In the genomic region with DNA sequence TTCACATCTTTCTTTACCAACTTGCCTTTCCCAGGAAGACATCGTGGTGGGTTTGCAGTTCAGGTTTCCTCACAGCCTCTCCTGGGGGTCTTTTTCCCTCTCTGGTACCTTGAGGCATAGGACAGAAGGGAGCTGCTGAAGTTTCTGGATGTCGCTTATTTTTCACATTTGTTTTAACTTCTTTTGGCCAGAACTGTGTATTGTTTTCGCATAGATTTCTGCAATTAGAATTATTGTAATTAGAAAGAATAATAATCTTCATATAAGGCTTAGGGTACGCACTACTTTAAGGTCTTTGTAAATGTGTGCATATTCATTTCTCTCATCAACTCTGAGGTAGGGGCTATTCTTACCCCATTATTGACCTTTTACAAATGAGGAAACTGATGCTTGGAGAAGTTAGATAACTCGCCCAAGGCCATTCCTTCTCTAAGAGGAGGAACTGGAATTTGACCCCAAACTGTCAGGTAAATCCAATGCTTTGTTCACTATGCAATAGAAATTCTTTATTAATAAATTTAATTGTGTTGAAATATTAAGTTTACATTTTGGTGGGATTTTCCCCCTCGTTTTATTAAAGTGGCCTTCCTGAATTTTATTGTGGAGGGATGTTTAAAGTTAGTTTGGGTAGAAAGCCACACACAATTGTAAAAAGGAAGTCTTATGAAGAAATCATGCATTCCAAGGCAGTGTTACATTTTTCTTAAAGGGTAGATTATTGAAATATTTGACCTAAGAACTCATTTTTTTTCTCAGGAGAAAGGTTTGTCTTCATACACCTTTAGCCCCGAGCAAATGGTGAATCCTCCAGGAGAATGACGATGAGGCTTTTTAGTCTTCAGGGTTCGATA, we compare ENCODE assay signal across 8 cellular contexts. TPM values are rescaled to one million over a fixed set of nuclear protein-coding genes. Genes with fewer than 3 reads are reported as not detected.
A peak's percentile ranks its signal among the peaks of the same experiment; 100 is the strongest.
DNase-seq lines count a peak whose midpoint lies in the region; ATAC-seq, FAIRE-seq and TF ChIP-seq lines count a peak whose summit lies in the region.

No MANE protein-coding gene starts in this region.

- H3K4me1 Mint-ChIP-seq in GM23338 (peaks cover 60% of the 10 kb centered on the region), T-cell (peaks cover 42 to 46% (median 44%) of the 10 kb centered on the region in 3 donors)

- H3K27me3 Mint-ChIP-seq in GM23338 (ENCODE audit: insufficient read depth, low read depth, poor library complexity) (peaks cover 2% of the 10 kb centered on the region), T-cell (no peaks in the 10 kb centered on the region)

- H3K36me3 ChIP-seq in GM23338 (ENCODE audit: insufficient read depth): no peaks in the 10 kb centered on the region; the same call in 1 of the 2 replicates
- H3K36me3 ChIP-seq in small intestine (ENCODE audit: control insufficient read depth in 2 of 2, insufficient read depth in 2 of 2, low read length in 2 of 2): no peaks in the 10 kb centered on the region

- H3F3A ChIP-seq in GM23338 (replicated peaks; ENCODE audit: low read depth): peaks cover 7% of the 10 kb centered on the region; the same call in 1 of the 2 replicates

- H3K27ac Mint-ChIP-seq in GM23338: peak overlapping the region; percentile 73
- peak overlapping the region; percentile 90 to 92 for H3K27ac Mint-ChIP-seq in T-cell

- peak overlapping the region; percentile 84 for H3K4me3 Mint-ChIP-seq in GM23338
- peak overlapping the region; percentile 85 to 90 (median 86) for H3K4me3 Mint-ChIP-seq in T-cell

- no peak overlapping the region for H2AFZ ChIP-seq in GM23338

- POLR2A ChIA-PET in T-cell (lab: Charles Lee): interaction anchor here (0.6 to 1.1 kb wide), 5 partner anchors 7 to 136 kb away, joined by 3 to 6 read pairs (median 3); partner anchors contain the start of gene SLC38A1 (in 1 of the 2)

- H3K4me3 ChIP-seq in GM23338 (peak overlapping the region; percentile 72), foreskin fibroblast (ENCODE audit: low read depth in 1 of 2, low read length in 2 of 2) (peak overlapping the region; percentile 56 to 70), small intestine (ENCODE audit: low read depth in 1 of 2, low read length in 2 of 2) (peak overlapping the region in 1 of 2 donors; percentile 74)

- no peaks in the 10 kb centered on the region for H4K20me1 ChIP-seq in GM23338 (replicated peaks; ENCODE audit: insufficient read depth)

- no peak for FAIRE-seq in small intestine (lab: Jason Lieb, UNC)

- peaks cover 57% of the 10 kb centered on the region for H3K4me1 ChIP-seq in GM23338 (ENCODE audit: insufficient read depth)
- peaks cover 0 to 10% of the 10 kb centered on the region in 2 donors for H3K4me1 ChIP-seq in small intestine (ENCODE audit: control insufficient read depth in 2 of 2, insufficient read depth in 1 of 2, low read depth in 1 of 2, low read length in 1 of 2)

- CTCF ChIA-PET in T-cell (lab: Charles Lee): interaction anchor here in 1 of 2 donors (0.7 to 1.2 kb wide), 2 partner anchors 13 to 14 kb away, joined by 3 read pairs; no protein-coding TSS in a partner anchor

- peaks cover 7% of the 10 kb centered on the region; the same call in 2 of the 3 replicates for H3K9me3 Mint-ChIP-seq in GM23338
- H3K9me3 Mint-ChIP-seq in T-cell: no peaks in the 10 kb centered on the region

- peaks cover 4% of the 10 kb centered on the region for H3K9me2 ChIP-seq in GM23338 (ENCODE audit: insufficient read depth)

- DNase-seq in GM23338 (ENCODE audit: low spot score) (no peak), T-cell (no peak), foreskin fibroblast (no peak), small intestine (peak; percentile 60), KG1 (lab: John Stamatoyannopoulos, UW) (no peak)

- ATAC-seq in GM23338 (no peak), T-cell (replicated peaks in 1 of 4) (no peak), HG02938 (IDR thresholded peaks at IDR 0.05; ENCODE audit: unreplicated experiment) (no peak), GM19463 (IDR thresholded peaks at IDR 0.05; ENCODE audit: unreplicated experiment) (no peak), GM18505 (IDR thresholded peaks at IDR 0.05; ENCODE audit: unreplicated experiment) (no peak)

- peak overlapping the region; percentile 90 for H3K4me2 ChIP-seq in GM23338

- H3K27ac ChIP-seq in GM23338 (ENCODE audit: low read depth) (peak overlapping the region; percentile 93), small intestine (ENCODE audit: low read depth in 1 of 2, low read length in 1 of 2) (peak overlapping the region; percentile 98 to 99)

- TF ChIP-seq CTCF in GM23338 (conservative IDR thresholded peaks at IDR 0.05; ENCODE audit: low read depth in 2 of 2) (no peak), foreskin fibroblast (IDR thresholded peaks at IDR 0.05; ENCODE audit: low read depth, low read length) (no peak)

- no peak for TF ChIP-seq POLR2A in GM18505 (IDR thresholded peaks at IDR 0.05; ENCODE audit: borderline replicate concordance, extremely low read depth, insufficient read depth, insufficient read length)

- no peaks in the 10 kb centered on the region for H3K9me3 ChIP-seq in small intestine (ENCODE audit: control insufficient read depth, low read depth)

- peaks cover 20% of the 10 kb centered on the region for H3K79me2 ChIP-seq in GM23338 (replicated peaks; ENCODE audit: insufficient read depth)

- 61 to 68% (median 67%) methylated on average over 9 of the region's 9 CpGs for WGBS in small intestine, 3 donors

- no peaks in the 10 kb centered on the region for H3K27me3 ChIP-seq in GM23338 (ENCODE audit: insufficient read depth)
- no peaks in the 10 kb centered on the region for H3K27me3 ChIP-seq in small intestine (ENCODE audit: control insufficient read depth in 2 of 2, insufficient read depth in 2 of 2, low read length in 2 of 2)

- H3K36me3 Mint-ChIP-seq in GM23338 (ENCODE audit: low read depth): peaks cover 27% of the 10 kb centered on the region
- H3K36me3 Mint-ChIP-seq in T-cell: peaks cover 5% of the 10 kb centered on the region

TF ChIP-seq in GM23338, 12 proteins besides CTCF, POLR2A, EP300 and RAD21 (continues in another document):
- TF ChIP-seq, protein P1, sequence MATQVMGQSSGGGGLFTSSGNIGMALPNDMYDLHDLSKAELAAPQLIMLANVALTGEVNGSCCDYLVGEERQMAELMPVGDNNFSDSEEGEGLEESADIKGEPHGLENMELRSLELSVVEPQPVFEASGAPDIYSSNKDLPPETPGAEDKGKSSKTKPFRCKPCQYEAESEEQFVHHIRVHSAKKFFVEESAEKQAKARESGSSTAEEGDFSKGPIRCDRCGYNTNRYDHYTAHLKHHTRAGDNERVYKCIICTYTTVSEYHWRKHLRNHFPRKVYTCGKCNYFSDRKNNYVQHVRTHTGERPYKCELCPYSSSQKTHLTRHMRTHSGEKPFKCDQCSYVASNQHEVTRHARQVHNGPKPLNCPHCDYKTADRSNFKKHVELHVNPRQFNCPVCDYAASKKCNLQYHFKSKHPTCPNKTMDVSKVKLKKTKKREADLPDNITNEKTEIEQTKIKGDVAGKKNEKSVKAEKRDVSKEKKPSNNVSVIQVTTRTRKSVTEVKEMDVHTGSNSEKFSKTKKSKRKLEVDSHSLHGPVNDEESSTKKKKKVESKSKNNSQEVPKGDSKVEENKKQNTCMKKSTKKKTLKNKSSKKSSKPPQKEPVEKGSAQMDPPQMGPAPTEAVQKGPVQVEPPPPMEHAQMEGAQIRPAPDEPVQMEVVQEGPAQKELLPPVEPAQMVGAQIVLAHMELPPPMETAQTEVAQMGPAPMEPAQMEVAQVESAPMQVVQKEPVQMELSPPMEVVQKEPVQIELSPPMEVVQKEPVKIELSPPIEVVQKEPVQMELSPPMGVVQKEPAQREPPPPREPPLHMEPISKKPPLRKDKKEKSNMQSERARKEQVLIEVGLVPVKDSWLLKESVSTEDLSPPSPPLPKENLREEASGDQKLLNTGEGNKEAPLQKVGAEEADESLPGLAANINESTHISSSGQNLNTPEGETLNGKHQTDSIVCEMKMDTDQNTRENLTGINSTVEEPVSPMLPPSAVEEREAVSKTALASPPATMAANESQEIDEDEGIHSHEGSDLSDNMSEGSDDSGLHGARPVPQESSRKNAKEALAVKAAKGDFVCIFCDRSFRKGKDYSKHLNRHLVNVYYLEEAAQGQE (IDR thresholded peaks at IDR 0.05; ENCODE audit: unreplicated experiment): no peak
- TF ChIP-seq POLR2AphosphoS5 (IDR thresholded peaks at IDR 0.05; ENCODE audit: low read depth): peak; percentile 22; the same call in 1 of the 2 replicates

RNA-seq across cellular contexts. Expression of gene SLC38A2, which starts 12.1 kb away (rescaled TPM):
- total RNA-seq in GM23338 (2014; rRNA removed; shearing (Covaris generic)): 665 and 718 TPM in 2 replicates
- polyA plus RNA-seq in GM23338 (2016; fragmentation: Nextera tagmentation; extraction: Ambion mirVana) (168 and 181 TPM in 2 replicates), small intestine (10 to 100 TPM; 27.8 to 69.4 (median 32.9) TPM)
- total RNA-seq in T-cell: 100 to 1,000 TPM; 165 to 265 (median 217) TPM
